Comparison of ENCODE assay signal across 11 cellular contexts in the genomic region with DNA sequence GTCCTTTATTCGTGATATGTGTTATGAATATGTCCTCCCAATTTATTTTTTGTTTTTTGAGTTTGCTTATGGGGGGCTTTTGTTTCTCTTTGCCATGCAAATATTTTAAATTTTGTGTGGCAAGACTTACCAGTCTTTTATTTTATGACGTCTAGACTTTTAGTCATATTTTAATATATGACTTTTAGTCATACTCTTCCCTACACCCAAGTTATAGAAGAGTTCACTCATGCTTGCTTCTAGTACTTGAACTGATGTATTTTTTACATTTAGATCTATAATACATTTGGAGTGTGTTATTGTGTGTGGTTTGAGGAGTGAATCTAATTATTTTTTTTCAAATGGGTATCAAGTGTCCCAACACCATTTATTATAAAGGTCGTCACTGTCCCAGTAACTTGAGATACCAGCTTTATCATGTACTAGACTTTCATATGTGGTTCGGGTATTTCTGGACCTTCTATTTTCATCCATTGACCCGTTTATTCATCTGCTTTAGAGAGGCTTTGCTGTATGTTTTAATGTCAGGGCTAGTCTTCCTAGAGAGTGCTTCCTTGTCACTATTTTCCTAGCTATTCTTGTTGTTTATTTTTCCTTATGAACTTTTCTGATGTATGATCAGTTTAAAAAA. TPM values are rescaled to one million over a fixed set of nuclear protein-coding genes. Genes with fewer than 3 reads are reported as not detected.
DNase-seq lines count a peak whose midpoint lies in the region; ATAC-seq, FAIRE-seq and TF ChIP-seq lines count a peak whose summit lies in the region.
"Had no signal": no experiment of that assay in that cellular context is flagged by ENCODE, and none has a peak within 500 bp of the region (broad histone marks: within the 10 kb centered on the region; RNA-seq: fewer than 3 reads in every experiment).

No MANE protein-coding gene starts in this region.

- no peak for ATAC-seq in Right ventricle myocardium inferior
- ATAC-seq in GM21576 (IDR thresholded peaks at IDR 0.05; ENCODE audit: unreplicated experiment) = no peak

- TF ChIP-seq CTCF in left ventricle myocardium inferior (IDR thresholded peaks at IDR 0.05; ENCODE audit: borderline replicate concordance) (no peak), uterus (IDR thresholded peaks at IDR 0.05) (peak in 1 of 4 experiments; percentile 1)

- H3K9ac ChIP-seq in adipocyte (ENCODE audit: low read length) = peak overlapping the region; percentile 83

- H3K27ac ChIP-seq in left ventricle myocardium inferior (replicated peaks) = no peak overlapping the region
- H3K27ac ChIP-seq in uterus = peak overlapping the region in 1 of 2 donors; percentile 5
- H3K27ac ChIP-seq: WERI-Rb-1 had no signal

- DNase-seq in left ventricle myocardium inferior (no peak), Right ventricle myocardium inferior (ENCODE audit: missing footprints) (no peak), adipocyte (ENCODE audit: low read depth) (no peak), uterus (no peak), globus pallidus (ENCODE audit: low spot score) (no peak), GM19239 (ENCODE audit: insufficient read length, low spot score) (no peak)
- DNase-seq: NCI-H510A treated with DMSO at 0.1 percent for 48 hours, WERI-Rb-1 had no signal

- peak overlapping the region; percentile 70 for H3K4me3 ChIP-seq in left ventricle myocardium inferior
- H3K4me3 ChIP-seq in adipocyte (ENCODE audit: low read length) = peak overlapping the region; percentile 78
- H3K4me3 ChIP-seq in mononuclear cell (ENCODE audit: low read length) = peak overlapping the region; percentile 71
- peak overlapping the region; percentile 23 to 42 for H3K4me3 ChIP-seq in uterus

- no peak for TF ChIP-seq POLR2A in uterus (IDR thresholded peaks at IDR 0.05)

- H3K36me3 ChIP-seq in left ventricle myocardium inferior = peaks cover 10% of the 10 kb centered on the region
- no peaks in the 10 kb centered on the region for H3K36me3 ChIP-seq in adipocyte (ENCODE audit: control insufficient read depth, insufficient read depth, low read length, severe bottlenecking)
- H3K36me3 ChIP-seq in uterus = no peaks in the 10 kb centered on the region
- H3K36me3 ChIP-seq: WERI-Rb-1 had no signal

- intact Hi-C loops in left ventricle myocardium inferior (cut with micrococcal nuclease) = no loop called here
- intact Hi-C loops in Right ventricle myocardium inferior (cut with DNase I) = no loop called here
- intact Hi-C loops in uterus (cut with DNase I; ENCODE audit: low total_unique reads) = no loop called here

- H3K9me3 ChIP-seq in left ventricle myocardium inferior (replicated peaks) (peaks cover 24% of the 10 kb centered on the region), adipocyte (ENCODE audit: control insufficient read depth, low read length) (peaks cover 22% of the 10 kb centered on the region), mononuclear cell (ENCODE audit: low read depth, low read length) (peaks cover 22% of the 10 kb centered on the region), uterus (peaks cover 0 to 4% of the 10 kb centered on the region in 2 donors)

- H3K4me1 ChIP-seq in left ventricle myocardium inferior (peaks cover 14% of the 10 kb centered on the region), adipocyte (ENCODE audit: control insufficient read depth, insufficient read depth, low read length) (peaks cover 16% of the 10 kb centered on the region), mononuclear cell (ENCODE audit: insufficient read depth, low read length) (peaks cover 28% of the 10 kb centered on the region), uterus (no peaks in the 10 kb centered on the region)

- no peaks in the 10 kb centered on the region for H3K27me3 ChIP-seq in left ventricle myocardium inferior (ENCODE audit: low read depth)
- H3K27me3 ChIP-seq in adipocyte (replicated peaks; ENCODE audit: control insufficient read depth, insufficient read depth, low read length) = no peaks in the 10 kb centered on the region
- no peaks in the 10 kb centered on the region for H3K27me3 ChIP-seq in mononuclear cell (ENCODE audit: insufficient read depth, low read length)
- no peaks in the 10 kb centered on the region for H3K27me3 ChIP-seq in uterus

- no peak for FAIRE-seq in GM19239 (lab: Jason Lieb, UNC)

RNA-seq across cellular contexts. Expression of a gene that starts 0.8 kb away (rescaled TPM):
- total RNA-seq in left ventricle myocardium inferior = 0.80 TPM
- total RNA-seq in Right ventricle myocardium inferior = 0.51 TPM
- 44.4 TPM for total RNA-seq in mononuclear cell
- total RNA-seq in uterus = 1 to 10 TPM in 2 of 4 donors, under 1 TPM in 2; under 0.01 to 3.1 (median 1.6) TPM
- total RNA-seq: neural crest cell had no signal

RNA-seq across cellular contexts. Expression of a gene that starts 14.1 kb away (rescaled TPM):
- 13.6 TPM for total RNA-seq in left ventricle myocardium inferior
- total RNA-seq in Right ventricle myocardium inferior = 14.6 TPM
- 26.7 TPM for total RNA-seq in mononuclear cell
- 10 to 100 TPM; 12.9 to 38.9 (median 23.3) TPM for total RNA-seq in uterus

RNA-seq across cellular contexts. Expression of a gene that starts 14.1 kb away (rescaled TPM):
- total RNA-seq in left ventricle myocardium inferior (12.6 TPM), Right ventricle myocardium inferior (14.0 TPM), mononuclear cell (25.6 TPM), uterus (10 to 100 TPM; 16.8 to 80.7 (median 35.8) TPM)

Comparison
In these comparisons a context has a peak if more than half of its experiments do, and no peak if none do; other contexts are left out.
1. RNA of a gene that starts 0.8 kb away (total RNA-seq): 44.4 TPM in mononuclear cell (single experiment); under 0.01 to 3.1 TPM in uterus, 0.80 TPM in left ventricle myocardium inferior (single experiment) and 0.51 TPM in Right ventricle myocardium inferior (single experiment); every median in the first group is over 10 times any median in the second.
2. Peak in every context shown above with its lines, with median percentiles within 50 percentile points of each other: H3K4me3 ChIP-seq.